In the genomic region with DNA sequence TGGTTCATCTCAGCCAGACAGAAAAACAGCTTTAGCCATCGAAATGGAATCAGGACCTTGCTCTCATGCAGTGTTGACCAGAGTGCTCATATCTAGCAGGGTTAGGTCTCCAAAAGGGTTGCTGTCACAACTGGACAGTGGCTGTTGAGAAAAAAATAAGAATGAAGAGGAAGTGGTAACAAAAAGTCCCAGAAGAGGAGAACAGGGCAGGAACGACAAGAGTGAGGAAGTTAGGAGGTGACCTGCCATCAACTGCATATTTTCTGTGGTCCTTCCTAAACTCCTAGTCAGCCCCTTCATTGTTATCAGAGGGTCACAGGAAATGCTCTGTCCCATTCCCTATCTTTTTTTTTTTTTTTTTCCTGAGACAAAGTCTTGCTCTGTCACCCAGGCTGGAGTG, we compare ENCODE assay signal across 16 cellular contexts.
"Had no signal": no experiment of that assay in that cellular context is flagged by ENCODE, and none has a peak within 500 bp of the region (broad histone marks: within the 10 kb centered on the region; RNA-seq: fewer than 3 reads in every experiment).

No MANE protein-coding gene starts in this region.

- DNase-seq: KBM-7, NCI-H1092 treated with DMSO at 0.1 percent for 48 hours, NCI-H1436, NCI-H187, NCI-H2029, NCI-H2081 treated with DMSO at 0.1 percent for 48 hours, NCI-H2171, NCI-H226, NCI-H446, NCI-H510A, NCI-H69, NCI-H774, PC-3, SHP77, SK-N-SH had no signal

- ATAC-seq: Panc1, PC-3 had no signal
